1 cellular context compared by ENCODE assay signal in genomic region chr16:89944773-89945172, GRCh38.
TF ChIP-seq lines count a peak whose summit lies in the region.

No MANE protein-coding gene starts in this region.

TF ChIP-seq in WTC11, 78 proteins besides CTCF, POLR2A, EP300 and RAD21 (continued from another document):
- TF ChIP-seq, protein P1, sequence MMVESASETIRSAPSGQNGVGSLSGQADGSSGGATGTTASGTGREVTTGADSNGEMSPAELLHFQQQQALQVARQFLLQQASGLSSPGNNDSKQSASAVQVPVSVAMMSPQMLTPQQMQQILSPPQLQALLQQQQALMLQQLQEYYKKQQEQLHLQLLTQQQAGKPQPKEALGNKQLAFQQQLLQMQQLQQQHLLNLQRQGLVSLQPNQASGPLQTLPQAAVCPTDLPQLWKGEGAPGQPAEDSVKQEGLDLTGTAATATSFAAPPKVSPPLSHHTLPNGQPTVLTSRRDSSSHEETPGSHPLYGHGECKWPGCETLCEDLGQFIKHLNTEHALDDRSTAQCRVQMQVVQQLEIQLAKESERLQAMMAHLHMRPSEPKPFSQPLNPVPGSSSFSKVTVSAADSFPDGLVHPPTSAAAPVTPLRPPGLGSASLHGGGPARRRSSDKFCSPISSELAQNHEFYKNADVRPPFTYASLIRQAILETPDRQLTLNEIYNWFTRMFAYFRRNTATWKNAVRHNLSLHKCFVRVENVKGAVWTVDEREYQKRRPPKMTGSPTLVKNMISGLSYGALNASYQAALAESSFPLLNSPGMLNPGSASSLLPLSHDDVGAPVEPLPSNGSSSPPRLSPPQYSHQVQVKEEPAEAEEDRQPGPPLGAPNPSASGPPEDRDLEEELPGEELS (CRISPR knock-in tag; IDR thresholded peaks at IDR 0.05), result no peak
- TF ChIP-seq GTF2I (CRISPR knock-in tag; conservative IDR thresholded peaks at IDR 0.05) (no peak), ETV6 (CRISPR knock-in tag; IDR thresholded peaks at IDR 0.05) (no peak), ATF2 (CRISPR knock-in tag; IDR thresholded peaks at IDR 0.05; ENCODE audit: borderline replicate concordance, low read depth) (no peak)
- TF ChIP-seq, protein P2, sequence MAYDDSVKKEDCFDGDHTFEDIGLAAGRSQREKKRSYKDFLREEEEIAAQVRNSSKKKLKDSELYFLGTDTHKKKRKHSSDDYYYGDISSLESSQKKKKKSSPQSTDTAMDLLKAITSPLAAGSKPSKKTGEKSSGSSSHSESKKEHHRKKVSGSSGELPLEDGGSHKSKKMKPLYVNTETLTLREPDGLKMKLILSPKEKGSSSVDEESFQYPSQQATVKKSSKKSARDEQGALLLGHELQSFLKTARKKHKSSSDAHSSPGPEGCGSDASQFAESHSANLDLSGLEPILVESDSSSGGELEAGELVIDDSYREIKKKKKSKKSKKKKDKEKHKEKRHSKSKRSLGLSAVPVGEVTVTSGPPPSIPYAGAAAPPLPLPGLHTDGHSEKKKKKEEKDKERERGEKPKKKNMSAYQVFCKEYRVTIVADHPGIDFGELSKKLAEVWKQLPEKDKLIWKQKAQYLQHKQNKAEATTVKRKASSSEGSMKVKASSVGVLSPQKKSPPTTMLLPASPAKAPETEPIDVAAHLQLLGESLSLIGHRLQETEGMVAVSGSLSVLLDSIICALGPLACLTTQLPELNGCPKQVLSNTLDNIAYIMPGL (CRISPR knock-in tag; IDR thresholded peaks at IDR 0.05), result no peak
